In genomic region chr19:29606420-29606747, GRCh38 we compare ENCODE assay signal across 1 cellular context.
TF ChIP-seq lines count a peak whose summit lies in the region.

No MANE protein-coding gene starts in this region.

TF ChIP-seq in GM12878, 131 proteins besides CTCF, POLR2A, EP300 and RAD21:
- TF ChIP-seq RELB (IDR thresholded peaks at IDR 0.05; ENCODE audit: low read depth) (peak; percentile 8; the same call in 1 of the 2 replicates), RBBP5 (conservative IDR thresholded peaks at IDR 0.05) (no peak), RUNX3 (IDR thresholded peaks at IDR 0.05; ENCODE audit: low read length) (0 out of 2 replicates have a peak, but pooled peaks have one; percentile 1), NBN (IDR thresholded peaks at IDR 0.05) (peak; percentile 20; the same call in 1 of the 2 replicates), BCL11A (IDR thresholded peaks at IDR 0.05; ENCODE audit: low read depth, low read length) (no peak)
